In genomic region chr5:141597394-141597793, GRCh38 we compare ENCODE assay signal across 15 cellular contexts. TPM values are rescaled to one million over a fixed set of nuclear protein-coding genes. Genes with fewer than 3 reads are reported as not detected.
DNase-seq lines count a peak whose midpoint lies in the region; ATAC-seq and TF ChIP-seq lines count a peak whose summit lies in the region.
"Had no signal": no experiment of that assay in that cellular context is flagged by ENCODE, and none has a peak within 500 bp of the region (broad histone marks: within the 10 kb centered on the region; RNA-seq: fewer than 3 reads in every experiment).

No MANE protein-coding gene starts in this region.

- peak overlapping the region; percentile 57 for H3K27ac Mint-ChIP-seq in endothelial cell (ENCODE audit: unreplicated experiment)

- H3K4me3 ChIP-seq in right cardiac atrium (ENCODE audit: low read length) (no peak overlapping the region), upper lobe of right lung (no peak overlapping the region), left lung (no peak overlapping the region)
- H3K4me3 ChIP-seq: testis had no signal

- H3K4me1 ChIP-seq in right cardiac atrium (ENCODE audit: control insufficient read depth, insufficient read depth, low read length) (no peaks in the 10 kb centered on the region), upper lobe of right lung (peaks cover 32% of the 10 kb centered on the region), left lung (peaks cover 0 to 62% of the 10 kb centered on the region in 2 donors)
- H3K4me1 ChIP-seq: Caco-2, testis had no signal

- no peaks in the 10 kb centered on the region for H3K9me3 Mint-ChIP-seq in endothelial cell (ENCODE audit: unreplicated experiment)

- intact Hi-C loops in right cardiac atrium (cut with DNase I) (no loop called here), cardiac septum (cut with DNase I) (no loop called here), upper lobe of right lung (cut with DNase I) (no loop called here), left lung (cut with DNase I) (no loop called here)

- ATAC-seq in right cardiac atrium (no peak), upper lobe of right lung (peak; percentile 13), GM18519 (IDR thresholded peaks at IDR 0.05; ENCODE audit: low FRiP score, unreplicated experiment) (no peak), left lung (no peak)

- H3K27me3 ChIP-seq in right cardiac atrium (ENCODE audit: control insufficient read depth, insufficient read depth) (no peaks in the 10 kb centered on the region), upper lobe of right lung (no peaks in the 10 kb centered on the region), left lung (no peaks in the 10 kb centered on the region)
- H3K27me3 ChIP-seq: testis had no signal

- H3K36me3 Mint-ChIP-seq in endothelial cell (ENCODE audit: low read depth, unreplicated experiment): peaks cover 8% of the 10 kb centered on the region

- peaks cover 16% of the 10 kb centered on the region for H3K36me3 ChIP-seq in upper lobe of right lung
- H3K36me3 ChIP-seq in left lung: peaks cover 0 to 20% of the 10 kb centered on the region in 2 donors

- TF ChIP-seq CTCF in endothelial cell (IDR thresholded peaks at IDR 0.05; ENCODE audit: unreplicated experiment) (no peak), upper lobe of right lung (IDR thresholded peaks at IDR 0.05) (no peak), left lung (IDR thresholded peaks at IDR 0.05) (no peak)

- peaks cover 11% of the 10 kb centered on the region for H3K4me1 Mint-ChIP-seq in endothelial cell (ENCODE audit: unreplicated experiment)

- DNase-seq in right cardiac atrium (no peak), cardiac septum (ENCODE audit: low spot score) (no peak), NCI-H69 (lab: John Stamatoyannopoulos, UW) (peak; percentile 74), endothelial cell (ENCODE audit: low spot score) (no peak), upper lobe of right lung (no peak), ecto neural progenitor cell (ENCODE audit: low spot score) (no peak), left lung (no peak)
- DNase-seq: Caco-2; effector CD4-positive, alpha-beta T cell; KG1; NCI-H748 treated with DMSO at 0.1 percent for 48 hours; stimulated activated CD4-positive, alpha-beta T cell treated with anti-CD3 and anti-CD28 coated beads, Interleukin-4, amount 100 ng/mL, for 24 hours; T-helper 9 cell; testis had no signal

- 60% methylated on average over 2 of the region's 2 CpGs for WGBS in right cardiac atrium

- no peaks in the 10 kb centered on the region for H3K9me3 ChIP-seq in right cardiac atrium (ENCODE audit: control insufficient read depth, low read length)
- no peaks in the 10 kb centered on the region for H3K9me3 ChIP-seq in upper lobe of right lung
- H3K9me3 ChIP-seq in left lung: no peaks in the 10 kb centered on the region
- H3K9me3 ChIP-seq: Caco-2, testis had no signal

- H3K27me3 Mint-ChIP-seq in endothelial cell (ENCODE audit: unreplicated experiment): no peaks in the 10 kb centered on the region

- H3K4me3 Mint-ChIP-seq in endothelial cell (ENCODE audit: unreplicated experiment): no peak overlapping the region

- H3K27ac ChIP-seq in right cardiac atrium (ENCODE audit: low read length): peak overlapping the region; percentile 17
- H3K27ac ChIP-seq in upper lobe of right lung: no peak overlapping the region
- peak overlapping the region in 1 of 2 donors; percentile 45 for H3K27ac ChIP-seq in left lung
- H3K27ac ChIP-seq: testis had no signal

RNA-seq across cellular contexts. Expression of gene DIAPH1, which starts 21.4 kb away (rescaled TPM):
- total RNA-seq in right cardiac atrium (10 to 100 TPM; 15.8 to 53.0 (median 19.2) TPM), cardiac septum (77.7 TPM), endothelial cell (ENCODE audit: unreplicated experiment) (149 TPM), upper lobe of right lung (118 TPM), left lung (100 to 1,000 TPM; 122 to 137 TPM)
- polyA plus RNA-seq in right cardiac atrium: 11.8 TPM

RNA-seq across cellular contexts. Expression of gene HDAC3, which starts 39.3 kb away (rescaled TPM):
- total RNA-seq in right cardiac atrium: 10 to 100 TPM; 25.4 to 35.0 (median 28.0) TPM
- 28.8 TPM for polyA plus RNA-seq in right cardiac atrium
- total RNA-seq in cardiac septum: 34.1 TPM
- total RNA-seq in endothelial cell (ENCODE audit: unreplicated experiment): 84.9 TPM
- total RNA-seq in upper lobe of right lung: 42.1 TPM
- total RNA-seq in left lung: 10 to 100 TPM; 41.2 to 50.0 TPM

RNA-seq across cellular contexts. Expression of gene RELL2, which starts 39.4 kb away (rescaled TPM):
- total RNA-seq in right cardiac atrium (1 to 10 TPM; 1.2 to 2.0 (median 1.3) TPM), cardiac septum (0.70 TPM), endothelial cell (ENCODE audit: unreplicated experiment) (17.4 TPM), upper lobe of right lung (6.1 TPM), left lung (1 to 10 TPM; 2.6 to 6.3 TPM)
- 1.5 TPM for polyA plus RNA-seq in right cardiac atrium

RNA-seq across cellular contexts. Expression of gene FCHSD1, which starts 53.8 kb away (rescaled TPM):
- total RNA-seq in right cardiac atrium (1 to 10 TPM; 3.8 to 6.7 (median 5.1) TPM), cardiac septum (4.1 TPM), endothelial cell (ENCODE audit: unreplicated experiment) (63.3 TPM), upper lobe of right lung (13.6 TPM), left lung (10 to 100 TPM; 18.0 to 18.7 TPM)
- 4.3 TPM for polyA plus RNA-seq in right cardiac atrium
